In the genomic region with DNA sequence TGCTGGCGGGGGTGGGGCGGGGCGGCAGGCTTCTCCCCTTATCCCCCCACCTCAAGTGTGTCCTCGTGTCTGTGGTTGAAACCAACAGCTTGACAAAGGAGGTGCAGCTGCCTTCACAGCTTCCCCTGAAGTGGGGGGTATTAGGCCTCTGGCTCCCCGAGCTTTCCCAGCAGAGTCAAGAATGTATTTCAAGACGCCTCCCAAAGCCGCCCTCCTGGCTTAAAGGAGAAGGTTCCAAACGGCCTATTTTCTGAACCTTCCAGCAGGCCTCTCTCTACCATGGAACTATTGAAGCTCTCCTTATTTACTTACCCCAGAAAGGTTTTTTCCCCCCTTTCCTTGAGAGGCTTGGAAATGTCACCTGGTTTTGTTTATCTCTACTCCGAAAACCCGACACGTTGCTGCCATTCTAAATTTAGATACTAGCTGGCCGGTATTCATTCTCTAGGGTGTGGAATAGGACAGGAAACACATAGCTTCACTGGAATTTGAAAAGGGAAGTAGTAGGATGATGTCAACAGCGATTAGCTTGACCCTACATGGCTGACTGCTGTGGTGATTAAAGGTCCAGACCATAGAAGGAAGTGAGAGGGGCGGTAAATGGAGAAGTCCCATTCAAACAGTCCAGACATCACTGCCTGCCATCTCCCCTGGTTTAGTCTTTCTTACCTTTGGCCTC, we compare ENCODE assay signal across 1 cellular context.
TF ChIP-seq lines count a peak whose summit lies in the region.

No MANE protein-coding gene starts in this region.

TF ChIP-seq in HepG2, 621 proteins besides CTCF, POLR2A, EP300 and RAD21 (continued from another document and continues in another):
- TF ChIP-seq, protein P1, sequence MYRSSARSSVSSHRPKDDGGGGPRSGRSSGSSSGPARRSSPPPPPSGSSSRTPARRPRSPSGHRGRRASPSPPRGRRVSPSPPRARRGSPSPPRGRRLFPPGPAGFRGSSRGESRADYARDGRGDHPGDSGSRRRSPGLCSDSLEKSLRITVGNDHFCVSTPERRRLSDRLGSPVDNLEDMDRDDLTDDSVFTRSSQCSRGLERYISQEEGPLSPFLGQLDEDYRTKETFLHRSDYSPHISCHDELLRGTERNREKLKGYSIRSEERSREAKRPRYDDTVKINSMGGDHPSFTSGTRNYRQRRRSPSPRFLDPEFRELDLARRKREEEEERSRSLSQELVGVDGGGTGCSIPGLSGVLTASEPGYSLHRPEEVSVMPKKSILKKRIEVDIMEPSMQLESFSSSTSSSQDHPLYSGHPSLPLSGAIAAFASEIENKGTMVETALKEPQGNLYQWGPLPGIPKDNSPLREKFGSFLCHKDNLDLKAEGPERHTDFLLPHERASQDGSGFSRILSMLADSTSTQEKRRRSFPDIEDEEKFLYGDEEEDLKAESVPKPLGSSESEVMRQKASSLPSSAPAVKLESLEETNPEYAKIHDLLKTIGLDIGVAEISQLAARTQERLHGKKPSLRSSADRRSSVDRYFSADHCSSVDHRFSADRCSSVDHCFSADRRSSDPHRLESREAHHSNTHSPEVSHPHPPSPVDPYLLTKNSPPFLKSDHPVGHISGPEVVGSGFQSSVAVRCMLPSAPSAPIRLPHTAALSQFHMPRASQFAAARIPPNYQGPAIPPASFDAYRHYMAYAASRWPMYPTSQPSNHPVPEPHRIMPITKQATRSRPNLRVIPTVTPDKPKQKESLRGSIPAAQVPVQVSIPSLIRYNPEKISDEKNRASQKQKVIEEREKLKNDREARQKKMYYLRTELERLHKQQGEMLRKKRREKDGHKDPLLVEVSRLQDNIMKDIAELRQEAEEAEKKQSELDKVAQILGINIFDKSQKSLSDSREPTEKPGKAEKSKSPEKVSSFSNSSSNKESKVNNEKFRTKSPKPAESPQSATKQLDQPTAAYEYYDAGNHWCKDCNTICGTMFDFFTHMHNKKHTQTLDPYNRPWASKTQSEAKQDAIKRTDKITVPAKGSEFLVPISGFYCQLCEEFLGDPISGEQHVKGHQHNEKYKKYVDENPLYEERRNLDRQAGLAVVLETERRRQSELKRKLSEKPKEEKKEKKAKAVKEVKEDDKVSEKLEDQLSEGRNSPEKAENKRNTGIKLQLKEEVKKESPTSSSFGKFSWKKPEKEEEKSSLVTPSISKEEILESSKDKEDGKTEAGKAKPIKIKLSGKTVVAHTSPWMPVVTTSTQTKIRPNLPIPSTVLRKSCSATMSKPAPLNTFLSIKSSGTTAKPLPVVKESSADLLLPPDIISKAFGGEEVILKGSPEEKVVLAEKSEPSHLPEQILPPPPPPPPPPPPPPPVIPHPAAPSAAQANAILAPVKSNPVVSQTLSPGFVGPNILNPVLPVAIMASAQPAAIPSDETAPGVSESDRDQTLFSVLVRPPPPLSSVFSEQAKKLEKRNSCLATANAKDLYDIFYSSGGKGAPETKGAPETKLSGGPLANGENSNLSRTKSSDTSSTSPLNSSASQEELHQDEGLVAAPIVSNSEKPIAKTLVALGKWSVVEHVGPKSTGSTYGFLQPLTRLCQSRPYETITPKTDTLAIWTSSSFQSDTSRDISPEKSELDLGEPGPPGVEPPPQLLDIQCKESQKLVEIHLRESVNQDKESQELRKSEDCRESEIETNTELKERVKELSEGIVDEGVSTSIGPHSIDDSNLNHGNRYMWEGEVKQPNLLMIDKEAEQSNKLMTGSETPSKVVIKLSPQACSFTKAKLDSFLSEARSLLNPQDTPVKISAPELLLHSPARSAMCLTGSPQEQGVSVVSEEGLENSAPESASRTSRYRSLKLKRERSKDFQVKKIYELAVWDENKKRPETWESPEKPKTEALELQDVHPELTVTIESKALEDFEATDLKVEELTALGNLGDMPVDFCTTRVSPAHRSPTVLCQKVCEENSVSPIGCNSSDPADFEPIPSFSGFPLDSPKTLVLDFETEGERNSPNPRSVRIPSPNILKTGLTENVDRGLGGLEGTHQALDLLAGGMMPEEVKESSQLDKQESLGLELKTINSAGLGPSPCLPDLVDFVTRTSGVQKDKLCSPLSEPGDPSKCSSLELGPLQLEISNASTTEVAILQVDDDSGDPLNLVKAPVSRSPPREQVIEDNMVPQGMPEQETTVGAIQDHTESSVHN (CRISPR knock-in tag; IDR thresholded peaks at IDR 0.05): no peak
- TF ChIP-seq ZNF749 (CRISPR knock-in tag; IDR thresholded peaks at IDR 0.05; ENCODE audit: borderline replicate concordance) (no peak), HIVEP1 (CRISPR knock-in tag; IDR thresholded peaks at IDR 0.05) (no peak), ZMAT3 (CRISPR knock-in tag; conservative IDR thresholded peaks at IDR 0.05) (0 out of 2 replicates have a peak, but pooled peaks have one; percentile 27), ZBTB20 (CRISPR knock-in tag; IDR thresholded peaks at IDR 0.05; ENCODE audit: borderline replicate concordance, low read depth) (no peak), NFIB (CRISPR knock-in tag; IDR thresholded peaks at IDR 0.05; ENCODE audit: borderline replicate concordance) (no peak), ELF1 (CRISPR knock-in tag; IDR thresholded peaks at IDR 0.05) (no peak), CAMTA2 (CRISPR knock-in tag; IDR thresholded peaks at IDR 0.05; ENCODE audit: borderline replicate concordance) (no peak), KDM3A (CRISPR knock-in tag; IDR thresholded peaks at IDR 0.05; ENCODE audit: low read depth) (no peak), ZFY (CRISPR knock-in tag; IDR thresholded peaks at IDR 0.05) (peak; percentile 80), ZNF772 (CRISPR knock-in tag; IDR thresholded peaks at IDR 0.05) (no peak), DR1 (CRISPR knock-in tag; IDR thresholded peaks at IDR 0.05) (no peak; the same call in 1 of the 2 replicates), ZNF563 (CRISPR knock-in tag; IDR thresholded peaks at IDR 0.05) (no peak), DPF2 (CRISPR knock-in tag; IDR thresholded peaks at IDR 0.05; ENCODE audit: borderline replicate concordance, low read depth) (no peak), ZNF552 (CRISPR knock-in tag; IDR thresholded peaks at IDR 0.05; ENCODE audit: borderline replicate concordance) (no peak), TCF7L2 (IDR thresholded peaks at IDR 0.05; ENCODE audit: low read depth, low read length) (no peak), MATR3 (CRISPR knock-in tag; IDR thresholded peaks at IDR 0.05) (no peak), ZNF816 (CRISPR knock-in tag; IDR thresholded peaks at IDR 0.05; ENCODE audit: borderline replicate concordance) (peak; percentile 78; the same call in 1 of the 2 replicates), TOPORS (CRISPR knock-in tag; IDR thresholded peaks at IDR 0.05) (no peak), ZNF83 (CRISPR knock-in tag; IDR thresholded peaks at IDR 0.05; ENCODE audit: borderline replicate concordance) (no peak), ATF1 (CRISPR knock-in tag; IDR thresholded peaks at IDR 0.05) (peak; percentile 46; the same call in 1 of the 2 replicates), ZNF75D (CRISPR knock-in tag; IDR thresholded peaks at IDR 0.05; ENCODE audit: borderline replicate concordance) (no peak)
- TF ChIP-seq, protein P2, sequence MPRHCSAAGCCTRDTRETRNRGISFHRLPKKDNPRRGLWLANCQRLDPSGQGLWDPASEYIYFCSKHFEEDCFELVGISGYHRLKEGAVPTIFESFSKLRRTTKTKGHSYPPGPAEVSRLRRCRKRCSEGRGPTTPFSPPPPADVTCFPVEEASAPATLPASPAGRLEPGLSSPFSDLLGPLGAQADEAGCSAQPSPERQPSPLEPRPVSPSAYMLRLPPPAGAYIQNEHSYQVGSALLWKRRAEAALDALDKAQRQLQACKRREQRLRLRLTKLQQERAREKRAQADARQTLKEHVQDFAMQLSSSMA (CRISPR knock-in tag; IDR thresholded peaks at IDR 0.05): no peak
- TF ChIP-seq, protein P3, sequence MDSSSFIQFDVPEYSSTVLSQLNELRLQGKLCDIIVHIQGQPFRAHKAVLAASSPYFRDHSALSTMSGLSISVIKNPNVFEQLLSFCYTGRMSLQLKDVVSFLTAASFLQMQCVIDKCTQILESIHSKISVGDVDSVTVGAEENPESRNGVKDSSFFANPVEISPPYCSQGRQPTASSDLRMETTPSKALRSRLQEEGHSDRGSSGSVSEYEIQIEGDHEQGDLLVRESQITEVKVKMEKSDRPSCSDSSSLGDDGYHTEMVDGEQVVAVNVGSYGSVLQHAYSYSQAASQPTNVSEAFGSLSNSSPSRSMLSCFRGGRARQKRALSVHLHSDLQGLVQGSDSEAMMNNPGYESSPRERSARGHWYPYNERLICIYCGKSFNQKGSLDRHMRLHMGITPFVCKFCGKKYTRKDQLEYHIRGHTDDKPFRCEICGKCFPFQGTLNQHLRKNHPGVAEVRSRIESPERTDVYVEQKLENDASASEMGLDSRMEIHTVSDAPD (CRISPR knock-in tag; IDR thresholded peaks at IDR 0.05): no peak
- TF ChIP-seq, protein P4, sequence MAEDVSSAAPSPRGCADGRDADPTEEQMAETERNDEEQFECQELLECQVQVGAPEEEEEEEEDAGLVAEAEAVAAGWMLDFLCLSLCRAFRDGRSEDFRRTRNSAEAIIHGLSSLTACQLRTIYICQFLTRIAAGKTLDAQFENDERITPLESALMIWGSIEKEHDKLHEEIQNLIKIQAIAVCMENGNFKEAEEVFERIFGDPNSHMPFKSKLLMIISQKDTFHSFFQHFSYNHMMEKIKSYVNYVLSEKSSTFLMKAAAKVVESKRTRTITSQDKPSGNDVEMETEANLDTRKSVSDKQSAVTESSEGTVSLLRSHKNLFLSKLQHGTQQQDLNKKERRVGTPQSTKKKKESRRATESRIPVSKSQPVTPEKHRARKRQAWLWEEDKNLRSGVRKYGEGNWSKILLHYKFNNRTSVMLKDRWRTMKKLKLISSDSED (CRISPR knock-in tag; IDR thresholded peaks at IDR 0.05): no peak
- TF ChIP-seq, protein P5, sequence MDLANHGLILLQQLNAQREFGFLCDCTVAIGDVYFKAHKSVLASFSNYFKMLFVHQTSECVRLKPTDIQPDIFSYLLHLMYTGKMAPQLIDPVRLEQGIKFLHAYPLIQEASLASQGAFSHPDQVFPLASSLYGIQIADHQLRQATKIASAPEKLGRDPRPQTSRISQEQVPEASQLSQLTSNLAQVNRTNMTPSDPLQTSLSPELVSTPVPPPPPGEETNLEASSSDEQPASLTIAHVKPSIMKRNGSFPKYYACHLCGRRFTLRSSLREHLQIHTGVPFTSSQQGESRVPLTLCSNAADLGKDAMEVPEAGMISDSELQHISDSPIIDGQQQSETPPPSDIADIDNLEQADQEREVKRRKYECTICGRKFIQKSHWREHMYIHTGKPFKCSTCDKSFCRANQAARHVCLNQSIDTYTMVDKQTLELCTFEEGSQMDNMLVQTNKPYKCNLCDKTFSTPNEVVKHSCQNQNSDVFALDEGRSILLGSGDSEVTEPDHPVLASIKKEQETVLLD (CRISPR knock-in tag; IDR thresholded peaks at IDR 0.05; ENCODE audit: low read depth): no peak
- TF ChIP-seq, protein P6, sequence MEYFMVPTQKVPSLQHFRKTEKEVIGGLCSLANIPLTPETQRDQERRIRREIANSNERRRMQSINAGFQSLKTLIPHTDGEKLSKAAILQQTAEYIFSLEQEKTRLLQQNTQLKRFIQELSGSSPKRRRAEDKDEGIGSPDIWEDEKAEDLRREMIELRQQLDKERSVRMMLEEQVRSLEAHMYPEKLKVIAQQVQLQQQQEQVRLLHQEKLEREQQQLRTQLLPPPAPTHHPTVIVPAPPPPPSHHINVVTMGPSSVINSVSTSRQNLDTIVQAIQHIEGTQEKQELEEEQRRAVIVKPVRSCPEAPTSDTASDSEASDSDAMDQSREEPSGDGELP (IDR thresholded peaks at IDR 0.05; ENCODE audit: borderline replicate concordance, low read depth): no peak
- TF ChIP-seq, protein P7, sequence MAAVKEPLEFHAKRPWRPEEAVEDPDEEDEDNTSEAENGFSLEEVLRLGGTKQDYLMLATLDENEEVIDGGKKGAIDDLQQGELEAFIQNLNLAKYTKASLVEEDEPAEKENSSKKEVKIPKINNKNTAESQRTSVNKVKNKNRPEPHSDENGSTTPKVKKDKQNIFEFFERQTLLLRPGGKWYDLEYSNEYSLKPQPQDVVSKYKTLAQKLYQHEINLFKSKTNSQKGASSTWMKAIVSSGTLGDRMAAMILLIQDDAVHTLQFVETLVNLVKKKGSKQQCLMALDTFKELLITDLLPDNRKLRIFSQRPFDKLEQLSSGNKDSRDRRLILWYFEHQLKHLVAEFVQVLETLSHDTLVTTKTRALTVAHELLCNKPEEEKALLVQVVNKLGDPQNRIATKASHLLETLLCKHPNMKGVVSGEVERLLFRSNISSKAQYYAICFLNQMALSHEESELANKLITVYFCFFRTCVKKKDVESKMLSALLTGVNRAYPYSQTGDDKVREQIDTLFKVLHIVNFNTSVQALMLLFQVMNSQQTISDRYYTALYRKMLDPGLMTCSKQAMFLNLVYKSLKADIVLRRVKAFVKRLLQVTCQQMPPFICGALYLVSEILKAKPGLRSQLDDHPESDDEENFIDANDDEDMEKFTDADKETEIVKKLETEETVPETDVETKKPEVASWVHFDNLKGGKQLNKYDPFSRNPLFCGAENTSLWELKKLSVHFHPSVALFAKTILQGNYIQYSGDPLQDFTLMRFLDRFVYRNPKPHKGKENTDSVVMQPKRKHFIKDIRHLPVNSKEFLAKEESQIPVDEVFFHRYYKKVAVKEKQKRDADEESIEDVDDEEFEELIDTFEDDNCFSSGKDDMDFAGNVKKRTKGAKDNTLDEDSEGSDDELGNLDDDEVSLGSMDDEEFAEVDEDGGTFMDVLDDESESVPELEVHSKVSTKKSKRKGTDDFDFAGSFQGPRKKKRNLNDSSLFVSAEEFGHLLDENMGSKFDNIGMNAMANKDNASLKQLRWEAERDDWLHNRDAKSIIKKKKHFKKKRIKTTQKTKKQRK (IDR thresholded peaks at IDR 0.05; ENCODE audit: low read length): no peak
- TF ChIP-seq, protein P8, sequence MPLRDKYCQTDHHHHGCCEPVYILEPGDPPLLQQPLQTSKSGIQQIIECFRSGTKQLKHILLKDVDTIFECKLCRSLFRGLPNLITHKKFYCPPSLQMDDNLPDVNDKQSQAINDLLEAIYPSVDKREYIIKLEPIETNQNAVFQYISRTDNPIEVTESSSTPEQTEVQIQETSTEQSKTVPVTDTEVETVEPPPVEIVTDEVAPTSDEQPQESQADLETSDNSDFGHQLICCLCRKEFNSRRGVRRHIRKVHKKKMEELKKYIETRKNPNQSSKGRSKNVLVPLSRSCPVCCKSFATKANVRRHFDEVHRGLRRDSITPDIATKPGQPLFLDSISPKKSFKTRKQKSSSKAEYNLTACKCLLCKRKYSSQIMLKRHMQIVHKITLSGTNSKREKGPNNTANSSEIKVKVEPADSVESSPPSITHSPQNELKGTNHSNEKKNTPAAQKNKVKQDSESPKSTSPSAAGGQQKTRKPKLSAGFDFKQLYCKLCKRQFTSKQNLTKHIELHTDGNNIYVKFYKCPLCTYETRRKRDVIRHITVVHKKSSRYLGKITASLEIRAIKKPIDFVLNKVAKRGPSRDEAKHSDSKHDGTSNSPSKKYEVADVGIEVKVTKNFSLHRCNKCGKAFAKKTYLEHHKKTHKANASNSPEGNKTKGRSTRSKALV (CRISPR knock-in tag; IDR thresholded peaks at IDR 0.05): no peak
